ENCODE assay signal across 14 cellular contexts in the genomic region with DNA sequence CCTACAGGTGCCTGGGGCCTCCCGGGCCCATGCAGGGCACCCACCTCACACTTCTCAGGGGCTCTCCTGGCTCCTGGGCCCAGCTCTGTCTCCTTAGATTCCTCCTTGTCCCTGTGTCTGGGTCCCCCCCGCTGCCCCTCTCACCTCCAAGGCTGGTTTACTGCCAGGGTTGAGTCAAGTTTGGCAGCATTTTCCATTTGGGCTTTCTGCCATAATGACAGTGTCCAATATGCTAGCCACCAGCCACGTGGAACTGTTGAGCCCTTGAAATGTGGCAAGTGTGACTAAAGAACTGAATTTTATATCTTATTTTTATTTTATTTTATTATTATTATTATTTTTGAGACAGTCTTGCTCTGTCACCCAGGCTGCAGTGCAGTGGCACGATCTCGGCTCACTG. TPM values are rescaled to one million over a fixed set of nuclear protein-coding genes. Genes with fewer than 3 reads are reported as not detected.
DNase-seq lines count a peak whose midpoint lies in the region; ATAC-seq and TF ChIP-seq lines count a peak whose summit lies in the region.
"Had no signal": no experiment of that assay in that cellular context is flagged by ENCODE, and none has a peak within 500 bp of the region (broad histone marks: within the 10 kb centered on the region; RNA-seq: fewer than 3 reads in every experiment).

No MANE protein-coding gene starts in this region.

- no peaks in the 10 kb centered on the region for H3K36me3 ChIP-seq in tibial nerve

- peak overlapping the region; percentile 30 for H3K4me3 Mint-ChIP-seq in activated CD4-positive, alpha-beta memory T cell treated with anti-CD3 and anti-CD28 coated beads, Interleukin-2, amount 10 ng/mL, durations not matched to agents 7 days and 5 days
- no peak overlapping the region for H3K4me3 Mint-ChIP-seq in activated CD4-positive, alpha-beta memory T cell treated with anti-CD3 and anti-CD28 coated beads for 36 hours
- H3K4me3 Mint-ChIP-seq in activated T-helper 17 cell treated with anti-CD3 and anti-CD28 coated beads, Interleukin-2, amount 50 U/mL, for 72 hours = no peak overlapping the region
- H3K4me3 Mint-ChIP-seq: CD14-positive monocyte had no signal

- no peak for ATAC-seq in SK-N-SH treated with all-trans-retinoic acid at 6 μM for 48 hours
- no peak for ATAC-seq in activated T-helper 17 cell treated with anti-CD3 and anti-CD28 coated beads, Interleukin-2, amount 50 U/mL, for 72 hours (replicated peaks)
- ATAC-seq: HCT116 had no signal

- H3K4me1 ChIP-seq in tibial nerve = peaks cover 0 to 22% (median 15%) of the 10 kb centered on the region in 4 donors

- POLR2A ChIA-PET in activated CD4-positive, alpha-beta memory T cell treated with anti-CD3 and anti-CD28 coated beads, Interleukin-2, amount 10 ng/mL, durations not matched to agents 7 days and 5 days (lab: Charles Lee) = no interaction called here
- POLR2A ChIA-PET in activated CD4-positive, alpha-beta memory T cell treated with anti-CD3 and anti-CD28 coated beads for 36 hours (lab: Charles Lee) = no interaction called here
- POLR2A ChIA-PET in RWPE1 (lab: Yijun Ruan, JAX; ENCODE audit: low non-redundant PET) = no interaction called here

- TF ChIP-seq POLR2A in tibial nerve (IDR thresholded peaks at IDR 0.05) = no peak

- H3K4me1 Mint-ChIP-seq in activated CD4-positive, alpha-beta memory T cell treated with anti-CD3 and anti-CD28 coated beads, Interleukin-2, amount 10 ng/mL, durations not matched to agents 7 days and 5 days = peaks cover 38% of the 10 kb centered on the region
- peaks cover 24% of the 10 kb centered on the region for H3K4me1 Mint-ChIP-seq in activated CD4-positive, alpha-beta memory T cell treated with anti-CD3 and anti-CD28 coated beads for 36 hours (ENCODE audit: low read depth)
- peaks cover 17% of the 10 kb centered on the region for H3K4me1 Mint-ChIP-seq in activated T-helper 17 cell treated with anti-CD3 and anti-CD28 coated beads, Interleukin-2, amount 50 U/mL, for 72 hours

- CTCF ChIA-PET in activated CD4-positive, alpha-beta memory T cell treated with anti-CD3 and anti-CD28 coated beads, Interleukin-2, amount 10 ng/mL, durations not matched to agents 7 days and 5 days (lab: Charles Lee) = interaction anchor here (3.3 kb wide), 1 partner anchor 17 kb away, joined by 28 read pairs; a partner anchor contains a TSS
- CTCF ChIA-PET in activated CD4-positive, alpha-beta memory T cell treated with anti-CD3 and anti-CD28 coated beads for 36 hours (lab: Charles Lee) = interaction anchor here (3.7 kb wide), 1 partner anchor 17 kb away, joined by 41 read pairs; a partner anchor contains a TSS
- CTCF ChIA-PET in RWPE1 (lab: Yijun Ruan, JAX) = interaction anchor here (0.6 to 0.7 kb wide), 2 partner anchors 97 to 129 kb away, joined by 3 read pairs; no protein-coding TSS in a partner anchor

- no peak for TF ChIP-seq EP300 in tibial nerve (IDR thresholded peaks at IDR 0.05)

- no peaks in the 10 kb centered on the region for H3K36me3 Mint-ChIP-seq in activated CD4-positive, alpha-beta memory T cell treated with anti-CD3 and anti-CD28 coated beads, Interleukin-2, amount 10 ng/mL, durations not matched to agents 7 days and 5 days (ENCODE audit: low read depth)
- H3K36me3 Mint-ChIP-seq in activated CD4-positive, alpha-beta memory T cell treated with anti-CD3 and anti-CD28 coated beads for 36 hours = no peaks in the 10 kb centered on the region
- H3K36me3 Mint-ChIP-seq in activated T-helper 17 cell treated with anti-CD3 and anti-CD28 coated beads, Interleukin-2, amount 50 U/mL, for 72 hours (ENCODE audit: low read depth) = peaks cover 6% of the 10 kb centered on the region
- H3K36me3 Mint-ChIP-seq: CD14-positive monocyte had no signal

- 84 to 86% methylated on average over 5 of the region's 5 CpGs for WGBS in tibial nerve, 2 donors

- peak overlapping the region; percentile 95 for H3K27ac ChIP-seq in RWPE1
- H3K27ac ChIP-seq in tibial nerve = no peak overlapping the region

- H3K27me3 Mint-ChIP-seq in activated CD4-positive, alpha-beta memory T cell treated with anti-CD3 and anti-CD28 coated beads, Interleukin-2, amount 10 ng/mL, durations not matched to agents 7 days and 5 days = no peaks in the 10 kb centered on the region
- no peaks in the 10 kb centered on the region for H3K27me3 Mint-ChIP-seq in activated CD4-positive, alpha-beta memory T cell treated with anti-CD3 and anti-CD28 coated beads for 36 hours
- H3K27me3 Mint-ChIP-seq in activated T-helper 17 cell treated with anti-CD3 and anti-CD28 coated beads, Interleukin-2, amount 50 U/mL, for 72 hours = no peaks in the 10 kb centered on the region

- intact Hi-C loops in activated CD4-positive, alpha-beta memory T cell treated with anti-CD3 and anti-CD28 coated beads for 36 hours (cut with micrococcal nuclease) = loop anchor here (5.0 kb wide), 1 partner anchor 200 kb away; a partner anchor contains a TSS

- no peaks in the 10 kb centered on the region for H3K9me3 ChIP-seq in tibial nerve

- H3K4me3 ChIP-seq in tibial nerve = no peak overlapping the region

- no peaks in the 10 kb centered on the region for H3K9me3 Mint-ChIP-seq in activated CD4-positive, alpha-beta memory T cell treated with anti-CD3 and anti-CD28 coated beads, Interleukin-2, amount 10 ng/mL, durations not matched to agents 7 days and 5 days
- no peaks in the 10 kb centered on the region for H3K9me3 Mint-ChIP-seq in activated CD4-positive, alpha-beta memory T cell treated with anti-CD3 and anti-CD28 coated beads for 36 hours
- no peaks in the 10 kb centered on the region for H3K9me3 Mint-ChIP-seq in activated T-helper 17 cell treated with anti-CD3 and anti-CD28 coated beads, Interleukin-2, amount 50 U/mL, for 72 hours

- DNase-seq in activated CD4-positive, alpha-beta memory T cell treated with anti-CD3 and anti-CD28 coated beads, Interleukin-2, amount 10 ng/mL, durations not matched to agents 7 days and 5 days = no peak
- DNase-seq in activated CD4-positive, alpha-beta memory T cell treated with anti-CD3 and anti-CD28 coated beads for 36 hours = no peak
- DNase-seq in RWPE1 (ENCODE audit: low spot score) = no peak
- peak; percentile 69 for DNase-seq in medulla oblongata (ENCODE audit: extremely low spot score)
- no peak for DNase-seq in tibial nerve (ENCODE audit: low spot score in 2 of 2)
- DNase-seq: COR-L47, NCI-H1417 treated with DMSO at 0.1 percent for 48 hours, NCI-H1930, NCI-H774 had no signal

- TF ChIP-seq CTCF in RWPE1 (conservative IDR thresholded peaks at IDR 0.05; ENCODE audit: low read depth) = no peak
- TF ChIP-seq CTCF in tibial nerve (IDR thresholded peaks at IDR 0.05) = no peak

- no peak overlapping the region for H3K27ac Mint-ChIP-seq in activated CD4-positive, alpha-beta memory T cell treated with anti-CD3 and anti-CD28 coated beads, Interleukin-2, amount 10 ng/mL, durations not matched to agents 7 days and 5 days
- H3K27ac Mint-ChIP-seq in activated CD4-positive, alpha-beta memory T cell treated with anti-CD3 and anti-CD28 coated beads for 36 hours = no peak overlapping the region
- no peak overlapping the region for H3K27ac Mint-ChIP-seq in activated T-helper 17 cell treated with anti-CD3 and anti-CD28 coated beads, Interleukin-2, amount 50 U/mL, for 72 hours

- H3K27me3 ChIP-seq in tibial nerve = no peaks in the 10 kb centered on the region

TF ChIP-seq in SK-N-SH treated with all-trans-retinoic acid at 6 μM for 48 hours, 23 proteins besides CTCF, POLR2A, EP300 and RAD21 (continues in another document):
- TF ChIP-seq, protein P1, sequence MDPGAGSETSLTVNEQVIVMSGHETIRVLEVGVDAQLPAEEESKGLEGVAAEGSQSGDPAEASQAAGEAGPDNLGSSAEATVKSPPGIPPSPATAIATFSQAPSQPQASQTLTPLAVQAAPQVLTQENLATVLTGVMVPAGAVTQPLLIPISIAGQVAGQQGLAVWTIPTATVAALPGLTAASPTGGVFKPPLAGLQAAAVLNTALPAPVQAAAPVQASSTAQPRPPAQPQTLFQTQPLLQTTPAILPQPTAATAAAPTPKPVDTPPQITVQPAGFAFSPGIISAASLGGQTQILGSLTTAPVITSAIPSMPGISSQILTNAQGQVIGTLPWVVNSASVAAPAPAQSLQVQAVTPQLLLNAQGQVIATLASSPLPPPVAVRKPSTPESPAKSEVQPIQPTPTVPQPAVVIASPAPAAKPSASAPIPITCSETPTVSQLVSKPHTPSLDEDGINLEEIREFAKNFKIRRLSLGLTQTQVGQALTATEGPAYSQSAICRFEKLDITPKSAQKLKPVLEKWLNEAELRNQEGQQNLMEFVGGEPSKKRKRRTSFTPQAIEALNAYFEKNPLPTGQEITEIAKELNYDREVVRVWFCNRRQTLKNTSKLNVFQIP (CRISPR knock-in tag; IDR thresholded peaks at IDR 0.05; ENCODE audit: borderline replicate concordance, low read depth) = no peak
- TF ChIP-seq PPARA (CRISPR knock-in tag; IDR thresholded peaks at IDR 0.05; ENCODE audit: borderline replicate concordance) = no peak

RNA-seq across cellular contexts. Expression of a gene that starts 1.9 kb away (rescaled TPM):
- total RNA-seq in activated CD4-positive, alpha-beta memory T cell treated with anti-CD3 and anti-CD28 coated beads, Interleukin-2, amount 10 ng/mL, durations not matched to agents 7 days and 5 days = 1 to 10 TPM; 5.0 to 5.2 TPM
- under 1 TPM; 0.61 to 0.69 TPM for total RNA-seq in activated CD4-positive, alpha-beta memory T cell treated with anti-CD3 and anti-CD28 coated beads for 36 hours
- 1 to 10 TPM; 1.8 to 2.0 TPM for total RNA-seq in activated T-helper 17 cell treated with anti-CD3 and anti-CD28 coated beads, Interleukin-2, amount 50 U/mL, for 72 hours
- under 1 TPM in 1 of 4 donors, not detected in 3; 0.30 TPM for total RNA-seq in tibial nerve
- total RNA-seq: NCI-H460 had no signal

RNA-seq across cellular contexts. Expression of a gene that starts 2.3 kb away (rescaled TPM):
- 10 to 100 TPM; 10.5 to 12.0 TPM for total RNA-seq in activated CD4-positive, alpha-beta memory T cell treated with anti-CD3 and anti-CD28 coated beads, Interleukin-2, amount 10 ng/mL, durations not matched to agents 7 days and 5 days
- total RNA-seq in activated CD4-positive, alpha-beta memory T cell treated with anti-CD3 and anti-CD28 coated beads for 36 hours = 10 to 100 TPM; 20.9 to 22.7 TPM
- total RNA-seq in activated T-helper 17 cell treated with anti-CD3 and anti-CD28 coated beads, Interleukin-2, amount 50 U/mL, for 72 hours = 10 to 100 TPM in 1 of 2 donors, 1 to 10 TPM in 1; 6.5 to 13.5 TPM
- 10 to 100 TPM in 3 of 4 donors, 1 to 10 TPM in 1; 8.4 to 46.7 (median 23.7) TPM for total RNA-seq in tibial nerve

RNA-seq across cellular contexts. Expression of a gene that starts 11.0 kb away (rescaled TPM):
- total RNA-seq in activated CD4-positive, alpha-beta memory T cell treated with anti-CD3 and anti-CD28 coated beads, Interleukin-2, amount 10 ng/mL, durations not matched to agents 7 days and 5 days = not detected
- under 1 TPM in 1 of 2 experiments, not detected in 1; 0.10 TPM for total RNA-seq in activated CD4-positive, alpha-beta memory T cell treated with anti-CD3 and anti-CD28 coated beads for 36 hours
- total RNA-seq in activated T-helper 17 cell treated with anti-CD3 and anti-CD28 coated beads, Interleukin-2, amount 50 U/mL, for 72 hours = under 1 TPM in 1 of 2 donors, not detected in 1; 0.13 TPM
- total RNA-seq in tibial nerve = 1 to 10 TPM in 1 of 4 donors, under 1 TPM in 1, not detected in 2; 0.90 to 1.2 TPM
- total RNA-seq: NCI-H460 had no signal

RNA-seq across cellular contexts. Expression of a gene that starts 17.3 kb away (rescaled TPM):
- 10 to 100 TPM; 20.6 to 23.3 TPM for total RNA-seq in activated CD4-positive, alpha-beta memory T cell treated with anti-CD3 and anti-CD28 coated beads, Interleukin-2, amount 10 ng/mL, durations not matched to agents 7 days and 5 days
- total RNA-seq in activated CD4-positive, alpha-beta memory T cell treated with anti-CD3 and anti-CD28 coated beads for 36 hours = 10 to 100 TPM; 12.7 to 16.2 TPM
- 10 to 100 TPM in 1 of 2 donors, 1 to 10 TPM in 1; 8.5 to 15.7 TPM for total RNA-seq in activated T-helper 17 cell treated with anti-CD3 and anti-CD28 coated beads, Interleukin-2, amount 50 U/mL, for 72 hours
- 10 to 100 TPM; 13.3 to 15.3 (median 14.4) TPM for total RNA-seq in tibial nerve
